Comparison of ENCODE assay signal across 12 cellular contexts in the genomic region with DNA sequence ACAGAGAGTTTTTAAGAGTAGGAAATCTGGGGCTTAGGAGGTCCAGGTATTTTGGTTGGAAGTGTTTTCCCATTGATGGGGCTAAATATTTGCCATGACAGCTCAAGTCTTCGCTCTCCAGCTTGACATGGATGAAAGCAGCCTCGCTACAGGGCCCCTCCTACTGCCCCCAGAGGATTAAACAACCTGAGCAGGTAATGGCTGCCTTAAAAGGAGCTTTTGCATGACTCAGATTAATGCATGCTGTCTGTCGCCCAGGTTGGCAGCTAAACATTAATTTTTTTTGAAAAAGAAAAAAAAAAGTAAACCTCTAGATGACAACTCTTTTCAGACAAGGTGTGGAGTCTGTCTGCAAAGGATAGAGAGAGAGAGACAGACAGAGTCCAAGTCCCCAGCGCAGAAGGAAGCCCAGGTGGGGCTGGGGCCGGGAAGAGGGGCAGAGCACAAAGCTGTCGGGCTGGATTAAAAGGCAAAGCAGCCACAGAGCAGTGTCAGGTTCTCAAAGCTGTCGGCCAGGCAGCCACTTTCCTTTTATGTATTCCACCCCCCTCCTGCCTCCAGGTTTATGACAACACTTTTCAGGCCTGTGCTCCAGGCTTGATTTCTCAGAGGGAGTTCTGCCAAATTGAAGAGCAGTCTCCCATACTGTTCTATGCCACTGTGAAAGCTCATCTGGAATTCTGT.
DNase-seq lines count a peak whose midpoint lies in the region; ATAC-seq and TF ChIP-seq lines count a peak whose summit lies in the region.
"Had no signal": no experiment of that assay in that cellular context is flagged by ENCODE, and none has a peak within 500 bp of the region (broad histone marks: within the 10 kb centered on the region; RNA-seq: fewer than 3 reads in every experiment).

No MANE protein-coding gene starts in this region.

- H3K27me3 Mint-ChIP-seq in natural killer cell (ENCODE audit: low read depth in 2 of 2) = no peaks in the 10 kb centered on the region
- no peaks in the 10 kb centered on the region for H3K27me3 Mint-ChIP-seq in natural killer cell treated with Interleukin-12 subunit alpha and Interleukin-12 subunit beta and Interleukin-15 and Interleukin-18, amount 100 ng/mL, for 72 hours
- H3K27me3 Mint-ChIP-seq in MCF 10A (ENCODE audit: insufficient read depth, unreplicated experiment) = no peaks in the 10 kb centered on the region
- H3K27me3 Mint-ChIP-seq in memory B cell = no peaks in the 10 kb centered on the region

- intact Hi-C loops in natural killer cell (cut with micrococcal nuclease) (no loop called here), MCF 10A (cut with micrococcal nuclease) (no loop called here), upper lobe of right lung (cut with DNase I) (no loop called here)

- peaks cover 15% of the 10 kb centered on the region for H3K4me1 ChIP-seq in upper lobe of right lung

- H3K9me3 Mint-ChIP-seq in natural killer cell (no peaks in the 10 kb centered on the region), MCF 10A (ENCODE audit: unreplicated experiment) (no peaks in the 10 kb centered on the region), memory B cell (no peaks in the 10 kb centered on the region)
- H3K9me3 Mint-ChIP-seq in natural killer cell treated with Interleukin-12 subunit alpha and Interleukin-12 subunit beta and Interleukin-15 and Interleukin-18, amount 100 ng/mL, for 72 hours = no peaks in the 10 kb centered on the region

- POLR2A ChIA-PET in MCF 10A (lab: Yijun Ruan, JAX) = interaction anchor here (0.7 to 26.5 kb wide), 18 partner anchors 11 to 373 kb away, joined by 3 to 972 read pairs (median 6); no protein-coding TSS in a partner anchor

- H3K4me3 Mint-ChIP-seq in natural killer cell = no peak overlapping the region
- no peak overlapping the region for H3K4me3 Mint-ChIP-seq in natural killer cell treated with Interleukin-12 subunit alpha and Interleukin-12 subunit beta and Interleukin-15 and Interleukin-18, amount 100 ng/mL, for 72 hours
- no peak overlapping the region for H3K4me3 Mint-ChIP-seq in MCF 10A (ENCODE audit: unreplicated experiment)
- no peak overlapping the region for H3K4me3 Mint-ChIP-seq in memory B cell

- H3K4me1 Mint-ChIP-seq in natural killer cell (peaks cover 15 to 25% of the 10 kb centered on the region in 2 donors), MCF 10A (ENCODE audit: insufficient read depth, unreplicated experiment) (peaks cover 53% of the 10 kb centered on the region), memory B cell (no peaks in the 10 kb centered on the region)
- peaks cover 16 to 19% of the 10 kb centered on the region in 2 donors for H3K4me1 Mint-ChIP-seq in natural killer cell treated with Interleukin-12 subunit alpha and Interleukin-12 subunit beta and Interleukin-15 and Interleukin-18, amount 100 ng/mL, for 72 hours (ENCODE audit: low read depth in 2 of 2)

- H3K27ac ChIP-seq in upper lobe of right lung = peak overlapping the region; percentile 52

- TF ChIP-seq CTCF in natural killer cell (IDR thresholded peaks at IDR 0.05) (no peak), MCF 10A (IDR thresholded peaks at IDR 0.05; ENCODE audit: unreplicated experiment) (no peak), upper lobe of right lung (IDR thresholded peaks at IDR 0.05) (no peak)

- H3K27me3 ChIP-seq in upper lobe of right lung = no peaks in the 10 kb centered on the region
- H3K27me3 ChIP-seq: spleen had no signal

- ATAC-seq in natural killer cell (no peak), memory B cell (ENCODE audit: low read depth) (no peak), upper lobe of right lung (peak; percentile 25)
- ATAC-seq in natural killer cell treated with Interleukin-12 subunit alpha and Interleukin-12 subunit beta and Interleukin-15 and Interleukin-18, amount 100 ng/mL, for 72 hours = no peak

- BruUV-seq in MCF 10A (replicated peaks; lab: Mats Ljungman, UMichigan) = no TSS peak

- no peak overlapping the region for H3K4me3 ChIP-seq in upper lobe of right lung
- H3K4me3 ChIP-seq: spleen had no signal

- no peaks in the 10 kb centered on the region for H3K9me3 ChIP-seq in upper lobe of right lung
- H3K9me3 ChIP-seq: spleen had no signal

- H3K27ac Mint-ChIP-seq in natural killer cell (peak overlapping the region; percentile 26 to 61), MCF 10A (ENCODE audit: low read depth, unreplicated experiment) (peak overlapping the region; percentile 96), memory B cell (peak overlapping the region; percentile 78)
- H3K27ac Mint-ChIP-seq in natural killer cell treated with Interleukin-12 subunit alpha and Interleukin-12 subunit beta and Interleukin-15 and Interleukin-18, amount 100 ng/mL, for 72 hours = peak overlapping the region in 1 of 2 donors; percentile 69

- DNase-seq in natural killer cell = no peak
- no peak for DNase-seq in natural killer cell treated with Interleukin-12 subunit alpha and Interleukin-12 subunit beta and Interleukin-15 and Interleukin-18, amount 100 ng/mL, for 72 hours (ENCODE audit: low spot score)
- DNase-seq in MCF 10A (ENCODE audit: unreplicated experiment) = peak; percentile 56
- DNase-seq in memory B cell (ENCODE audit: low spot score in 2 of 2) = no peak
- no peak for DNase-seq in upper lobe of right lung
- DNase-seq in COLO668 (lab: John Stamatoyannopoulos, UW; ENCODE audit: unreplicated experiment) = no peak
- no peak for DNase-seq in activated CD4-positive, alpha-beta T cell treated with anti-CD3 and anti-CD28 coated beads, Interleukin-2, amount 50 U/mL, for 1 hour
- DNase-seq in activated CD4-positive, CD25-positive, alpha-beta regulatory T cell (lab: John Stamatoyannopoulos, UW) = no peak
- DNase-seq: activated CD4-positive, alpha-beta T cell treated with anti-CD3 and anti-CD28 coated beads for 4 hours; central memory CD4-positive, alpha-beta T cell; spleen; stimulated activated naive CD4-positive, alpha-beta T cell treated with Interleukin-2 at 50 U/mL for 16 hours had no signal

- CTCF ChIA-PET in MCF 10A (lab: Yijun Ruan, JAX) = interaction anchor here (0.6 to 4.5 kb wide), 12 partner anchors 10 to 480 kb away, joined by 3 to 27 read pairs (median 6); no protein-coding TSS in a partner anchor

- H3K36me3 ChIP-seq in upper lobe of right lung = peaks cover 65% of the 10 kb centered on the region

- H3K36me3 Mint-ChIP-seq in natural killer cell (peaks cover 7% of the 10 kb centered on the region), MCF 10A (ENCODE audit: insufficient read depth, unreplicated experiment) (peaks cover 74% of the 10 kb centered on the region), memory B cell (peaks cover 42% of the 10 kb centered on the region)
- peaks cover 18% of the 10 kb centered on the region for H3K36me3 Mint-ChIP-seq in natural killer cell treated with Interleukin-12 subunit alpha and Interleukin-12 subunit beta and Interleukin-15 and Interleukin-18, amount 100 ng/mL, for 72 hours
